Comparison of ENCODE assay signal across 23 cellular contexts in the genomic region with DNA sequence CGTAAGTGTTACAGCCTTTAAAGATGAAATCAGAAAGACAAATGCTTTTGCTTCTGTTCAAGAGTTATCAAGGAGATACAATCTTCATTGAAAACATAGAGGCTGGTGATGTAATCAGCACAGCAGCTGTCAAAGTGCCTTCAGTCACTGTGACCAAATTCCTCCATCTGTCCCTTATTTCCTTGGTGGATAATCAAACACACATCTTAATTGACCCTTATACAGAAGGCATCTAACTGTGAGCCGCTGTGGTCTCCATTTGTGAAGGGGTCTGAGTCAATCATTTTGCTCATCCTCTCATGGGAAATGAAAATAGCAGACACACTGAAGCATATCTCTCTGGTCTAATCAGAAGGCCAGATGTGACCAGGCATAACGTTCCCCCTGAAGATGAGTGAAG.
"Had no signal": no experiment of that assay in that cellular context is flagged by ENCODE, and none has a peak within 500 bp of the region (broad histone marks: within the 10 kb centered on the region; RNA-seq: fewer than 3 reads in every experiment).

No MANE protein-coding gene starts in this region.

- ATAC-seq: activated T-helper 17 cell treated with anti-CD3 and anti-CD28 coated beads, Interleukin-2, amount 50 U/mL, for 72 hours; gastroesophageal sphincter; heart left ventricle; naive thymus-derived CD4-positive, alpha-beta T cell; pancreas; sciatic nerve; WTC11 had no signal

- DNase-seq: activated CD4-positive, alpha-beta memory T cell treated with anti-CD3 and anti-CD28 coated beads, Interleukin-2, amount 10 ng/mL, durations not matched to agents 7 days and 5 days; activated CD4-positive, alpha-beta T cell treated with anti-CD3 and anti-CD28 coated beads for 1 hour; activated CD4-positive, alpha-beta T cell treated with anti-CD3 and anti-CD28 coated beads, Interleukin-2, amount 10 ng/mL, durations not matched to agents 7 days and 5 days; activated CD8-positive, alpha-beta memory T cell treated with anti-CD3 and anti-CD28 coated beads, Interleukin-2, amount 50 U/mL, for 48 hours; activated gamma-delta T cell treated with Interleukin-2 at 50 U/mL for 16 hours; activated naive CD4-positive, alpha-beta T cell treated with anti-CD3 and anti-CD28 coated beads, Interleukin-2, amount 50 U/mL, for 16 hours; activated T-cell treated with anti-CD3 and anti-CD28 coated beads, Interleukin-2, amount 50 U/mL, for 24 hours; amniotic stem cell; heart left ventricle; hypothalamus; immature natural killer cell; midbrain; naive thymus-derived CD4-positive, alpha-beta T cell; nucleus accumbens; pancreas; retina; stimulated activated CD4-positive, alpha-beta T cell treated with anti-CD3 and anti-CD28 coated beads, Interleukin-1b, Interleukin-23, amount 100 ng/mL, for 48 hours; stimulated activated naive CD4-positive, alpha-beta T cell treated with Interleukin-2 at 50 U/mL for 16 hours; T1000 had no signal
